ENCODE assay signal across 13 cellular contexts in the genomic region with DNA sequence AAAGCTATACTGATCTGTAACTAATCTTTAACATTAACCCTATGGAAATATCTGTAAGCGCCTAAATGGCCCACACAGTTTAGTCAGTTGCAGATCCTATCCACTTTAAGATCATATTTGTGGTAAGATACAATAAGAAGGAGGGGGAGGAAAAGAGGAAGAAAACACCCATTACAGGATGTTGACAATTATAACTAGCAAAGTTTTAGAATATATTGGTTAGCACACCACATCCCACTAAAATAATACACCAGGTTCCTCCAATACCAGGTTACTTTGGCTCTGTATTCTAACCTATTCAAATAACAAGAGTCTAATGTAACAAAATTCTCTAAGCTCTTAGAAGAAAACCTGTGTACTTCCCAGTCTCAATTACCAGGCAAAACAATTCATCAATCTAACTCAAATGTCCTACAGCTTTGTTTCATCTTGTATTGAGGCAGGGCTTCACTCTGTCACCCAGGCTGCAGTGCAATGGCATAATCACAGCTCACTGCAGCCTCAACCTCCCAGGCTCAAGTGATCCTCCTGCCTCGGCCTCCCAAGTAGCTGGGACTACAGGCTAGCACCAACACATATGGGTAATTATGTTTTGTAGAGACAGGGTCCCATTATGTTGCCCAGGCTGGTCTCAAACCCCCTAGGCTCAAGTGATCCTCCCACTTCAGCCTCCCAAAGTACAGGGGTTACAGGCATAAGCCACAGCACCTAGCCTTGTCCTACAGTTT. TPM values are rescaled to one million over a fixed set of nuclear protein-coding genes. Genes with fewer than 3 reads are reported as not detected.
DNase-seq lines count a peak whose midpoint lies in the region; ATAC-seq and TF ChIP-seq lines count a peak whose summit lies in the region.
"Had no signal": no experiment of that assay in that cellular context is flagged by ENCODE, and none has a peak within 500 bp of the region (broad histone marks: within the 10 kb centered on the region; RNA-seq: fewer than 3 reads in every experiment).

No MANE protein-coding gene starts in this region.

- POLR2A ChIA-PET in PC-3 (lab: Charles Lee; ENCODE audit: unreplicated experiment) = interaction anchor here (1.1 kb wide), 1 partner anchor 10 kb away, joined by 13 read pairs; no protein-coding TSS in a partner anchor

- peaks cover 22% of the 10 kb centered on the region; the same call in 1 of the 2 replicates for H3K36me3 ChIP-seq in PC-3 (ENCODE audit: low read depth, low read length)
- H3K36me3 ChIP-seq: adrenal gland had no signal

- no peaks in the 10 kb centered on the region for H3K9me2 ChIP-seq in PC-3 (replicated peaks; ENCODE audit: low read length)

- peak overlapping the region; percentile 92 for H3K27ac Mint-ChIP-seq in activated T-cell treated with anti-CD3 and anti-CD28 coated beads, Interleukin-2, amount 50 U/mL, for 72 hours
- H3K27ac Mint-ChIP-seq in stimulated activated effector memory CD8-positive, alpha-beta T cell treated with anti-CD3 and anti-CD28 coated beads, Interleukin-12 subunit alpha, Interleukin-12 subunit beta, amount 100 ng/mL, for 72 hours = peak overlapping the region; percentile 80

- TF ChIP-seq CTCF in PC-3 (conservative IDR thresholded peaks at IDR 0.05; ENCODE audit: low read depth, low read length) = no peak

- H3K4me1 Mint-ChIP-seq in activated T-cell treated with anti-CD3 and anti-CD28 coated beads, Interleukin-2, amount 50 U/mL, for 72 hours (ENCODE audit: low read depth) = peaks cover 48% of the 10 kb centered on the region
- peaks cover 58% of the 10 kb centered on the region for H3K4me1 Mint-ChIP-seq in stimulated activated effector memory CD8-positive, alpha-beta T cell treated with anti-CD3 and anti-CD28 coated beads, Interleukin-12 subunit alpha, Interleukin-12 subunit beta, amount 100 ng/mL, for 72 hours

- ATAC-seq in activated T-cell treated with anti-CD3 and anti-CD28 coated beads, Interleukin-2, amount 50 U/mL, for 72 hours (replicated peaks in 1 of 2) = no peak
- ATAC-seq in PC-3 = no peak
- no peak for ATAC-seq in stimulated activated effector memory CD8-positive, alpha-beta T cell treated with anti-CD3 and anti-CD28 coated beads, Interleukin-12 subunit alpha, Interleukin-12 subunit beta, amount 100 ng/mL, for 72 hours
- ATAC-seq in sciatic nerve = no peak

- no peaks in the 10 kb centered on the region for H3K9me3 ChIP-seq in PC-3 (ENCODE audit: low read length)
- H3K9me3 ChIP-seq: adrenal gland had no signal

- no peak for DNase-seq in activated T-cell treated with anti-CD3 and anti-CD28 coated beads, Interleukin-2, amount 50 U/mL, for 72 hours
- no peak for DNase-seq in activated T-cell treated with anti-CD3 and anti-CD28 coated beads, Interleukin-2, amount 50 U/mL, for 1 hour
- DNase-seq in PC-3 = peak; percentile 19
- DNase-seq in central memory CD4-positive, alpha-beta T cell = peak; percentile 45
- no peak for DNase-seq in stimulated activated effector memory CD8-positive, alpha-beta T cell treated with anti-CD3 and anti-CD28 coated beads, Interleukin-12 subunit alpha, Interleukin-12 subunit beta, amount 100 ng/mL, for 72 hours (ENCODE audit: low spot score in 2 of 2)
- DNase-seq in foreskin melanocyte = no peak
- no peak for DNase-seq in sciatic nerve (ENCODE audit: low spot score)
- no peak for DNase-seq in RPMI8226
- DNase-seq: adrenal gland, kidney glomerular epithelial cell, NCI-H345 had no signal

- H3K27me3 ChIP-seq in PC-3 (ENCODE audit: low read length) = no peaks in the 10 kb centered on the region
- H3K27me3 ChIP-seq: adrenal gland had no signal

- H3K9ac ChIP-seq in PC-3 (ENCODE audit: low read length) = no peak overlapping the region
- H3K9ac ChIP-seq: parathyroid adenoma had no signal

- CTCF ChIA-PET in PC-3 (lab: Charles Lee) = no interaction called here

- intact Hi-C loops in PC-3 (cut with micrococcal nuclease) (loop anchor here (2.0 kb wide), 1 partner anchor 179 kb away; no protein-coding TSS in a partner anchor), sciatic nerve (cut with DNase I) (no loop called here)

- H3F3A ChIP-seq in PC-3 (ENCODE audit: low read length, unreplicated experiment) = peaks cover 5% of the 10 kb centered on the region

- BruUV-seq in PC-3 (replicated peaks; lab: Mats Ljungman, UMichigan) = no TSS peak

- H3K36me3 Mint-ChIP-seq in activated T-cell treated with anti-CD3 and anti-CD28 coated beads, Interleukin-2, amount 50 U/mL, for 72 hours (ENCODE audit: insufficient read depth in 2 of 2) = peaks cover 14 to 30% of the 10 kb centered on the region in 2 donors
- H3K36me3 Mint-ChIP-seq in stimulated activated effector memory CD8-positive, alpha-beta T cell treated with anti-CD3 and anti-CD28 coated beads, Interleukin-12 subunit alpha, Interleukin-12 subunit beta, amount 100 ng/mL, for 72 hours = peaks cover 59% of the 10 kb centered on the region

- peaks cover 92% of the 10 kb centered on the region for H3K79me2 ChIP-seq in PC-3 (ENCODE audit: low read length)

- no peak overlapping the region for H2AFZ ChIP-seq in PC-3 (ENCODE audit: low read length)
- H2AFZ ChIP-seq: parathyroid adenoma had no signal

- peak overlapping the region; percentile 39 to 77 for H3K4me3 Mint-ChIP-seq in activated T-cell treated with anti-CD3 and anti-CD28 coated beads, Interleukin-2, amount 50 U/mL, for 72 hours
- peak overlapping the region; percentile 98 for H3K4me3 Mint-ChIP-seq in stimulated activated effector memory CD8-positive, alpha-beta T cell treated with anti-CD3 and anti-CD28 coated beads, Interleukin-12 subunit alpha, Interleukin-12 subunit beta, amount 100 ng/mL, for 72 hours

- peaks cover 26% of the 10 kb centered on the region for H3K4me1 ChIP-seq in PC-3 (ENCODE audit: insufficient read depth, low read length)
- H3K4me1 ChIP-seq: parathyroid adenoma had no signal

- no peak overlapping the region for H3K4me3 ChIP-seq in PC-3 (ENCODE audit: low read length)
- H3K4me3 ChIP-seq: adrenal gland had no signal

- H3K27ac ChIP-seq in PC-3 (ENCODE audit: low read length) = no peak overlapping the region
- H3K27ac ChIP-seq: adrenal gland, epithelial cell of prostate, parathyroid adenoma had no signal

- H3K27me3 Mint-ChIP-seq in activated T-cell treated with anti-CD3 and anti-CD28 coated beads, Interleukin-2, amount 50 U/mL, for 72 hours (ENCODE audit: low read depth) = no peaks in the 10 kb centered on the region

- peaks cover 64% of the 10 kb centered on the region for H4K20me1 ChIP-seq in PC-3 (ENCODE audit: low read length)

- H3K9me3 Mint-ChIP-seq in activated T-cell treated with anti-CD3 and anti-CD28 coated beads, Interleukin-2, amount 50 U/mL, for 72 hours = peaks cover 2 to 6% of the 10 kb centered on the region in 2 donors
- peaks cover 3% of the 10 kb centered on the region for H3K9me3 Mint-ChIP-seq in stimulated activated effector memory CD8-positive, alpha-beta T cell treated with anti-CD3 and anti-CD28 coated beads, Interleukin-12 subunit alpha, Interleukin-12 subunit beta, amount 100 ng/mL, for 72 hours

- H3K4me2 ChIP-seq in PC-3 (ENCODE audit: low read length) = peak overlapping the region; percentile 90

RNA-seq across cellular contexts. Expression of gene SLC4A7, which starts 4.2 kb away (rescaled TPM):
- total RNA-seq in activated T-cell treated with anti-CD3 and anti-CD28 coated beads, Interleukin-2, amount 50 U/mL, for 72 hours = 10 to 100 TPM; 39.1 to 39.9 TPM
- total RNA-seq in PC-3 (2014; rRNA removed) (56.0 and 59.7 TPM in 2 replicates), sciatic nerve (52.2 TPM)

Comparison
In these comparisons a context has a peak if more than half of its experiments do, and no peak if none do; other contexts are left out.
1. DNase-seq: peak in PC-3 (single experiment) and central memory CD4-positive, alpha-beta T cell (single experiment); none in activated T-cell treated with anti-CD3 and anti-CD28 coated beads, Interleukin-2, amount 50 U/mL, for 72 hours (0 of 2), activated T-cell treated with anti-CD3 and anti-CD28 coated beads, Interleukin-2, amount 50 U/mL, for 1 hour (single experiment), stimulated activated effector memory CD8-positive, alpha-beta T cell treated with anti-CD3 and anti-CD28 coated beads, Interleukin-12 subunit alpha, Interleukin-12 subunit beta, amount 100 ng/mL, for 72 hours (0 of 2), foreskin melanocyte (single experiment), sciatic nerve (single experiment) and RPMI8226 (single experiment).